8 cellular contexts compared by ENCODE assay signal in genomic region chr4:77156533-77156911, GRCh38. TPM values are rescaled to one million over a fixed set of nuclear protein-coding genes. Genes with fewer than 3 reads are reported as not detected.
DNase-seq lines count a peak whose midpoint lies in the region; ATAC-seq and TF ChIP-seq lines count a peak whose summit lies in the region.

No MANE protein-coding gene starts in this region.

- H3K36me3 Mint-ChIP-seq in CD4-positive, alpha-beta T cell (ENCODE audit: low read depth) = peaks cover 24% of the 10 kb centered on the region

- H3K27ac ChIP-seq in CD4-positive, alpha-beta T cell (ENCODE audit: low read depth, low read length) = peak overlapping the region; percentile 71
- peak overlapping the region; percentile 88 for H3K27ac ChIP-seq in lower lobe of right lung

- H3K9me3 Mint-ChIP-seq in CD4-positive, alpha-beta T cell = no peaks in the 10 kb centered on the region

- POLR2A ChIA-PET in CD4-positive, alpha-beta T cell (lab: Charles Lee) = interaction anchor here (1.0 to 5.3 kb wide), 7 partner anchors 10 to 1008 kb away, joined by 3 to 76 read pairs (median 5); partner anchors contain the start of genes CCNI and NUP54

- intact Hi-C loops in CD4-positive, alpha-beta T cell (cut with DNase I, micrococcal nuclease) = loop anchor here (2.0 to 10.0 kb wide), 11 partner anchors 46 to 1642 kb away; partner anchors contain the start of genes RCHY1 (in 1 of the 2), SCARB2 (in 1 of the 2), SEPTIN11 (in 1 of the 2) and THAP6 (in 1 of the 2)
- intact Hi-C loops in lower lobe of right lung (cut with DNase I) = no loop called here

- no peaks in the 10 kb centered on the region for H3K9me3 ChIP-seq in CD4-positive, alpha-beta T cell (ENCODE audit: control insufficient read depth, low read length)
- no peaks in the 10 kb centered on the region for H3K9me3 ChIP-seq in lower lobe of right lung

- peak; percentile 90 to 98 (median 94) for DNase-seq in CD4-positive, alpha-beta T cell
- DNase-seq in NCI-H748 treated with DMSO at 0.1 percent for 48 hours (lab: John Stamatoyannopoulos, UW) (peak; percentile 93), lower lobe of right lung (peak; percentile 94)
- peak; percentile 88 to 93 for DNase-seq in activated CD4-positive, alpha-beta T cell treated with anti-CD3 and anti-CD28 coated beads, Interleukin-2, amount 50 U/mL, for 48 hours
- peak; percentile 94 for DNase-seq in effector CD4-positive, alpha-beta T cell
- peak; percentile 78 to 94 (median 92) for DNase-seq in stimulated activated CD4-positive, alpha-beta T cell treated with anti-CD3 and anti-CD28 coated beads, TNF-alpha, amount 100 ng/mL, for 4 hours (ENCODE audit: low read depth in 3 of 3)

- peak overlapping the region; percentile 88 for H3K4me3 ChIP-seq in lower lobe of right lung

- peaks cover 29% of the 10 kb centered on the region for H3K4me1 ChIP-seq in lower lobe of right lung

- H3K27me3 ChIP-seq in CD4-positive, alpha-beta T cell (ENCODE audit: control insufficient read depth, insufficient read depth, low read length) = no peaks in the 10 kb centered on the region
- H3K27me3 ChIP-seq in lower lobe of right lung (ENCODE audit: low read depth) = no peaks in the 10 kb centered on the region

- peaks cover 17% of the 10 kb centered on the region for H3K36me3 ChIP-seq in lower lobe of right lung

- CTCF ChIA-PET in CD4-positive, alpha-beta T cell (lab: Charles Lee) = interaction anchor here (0.9 to 2.3 kb wide), 5 partner anchors 24 to 977 kb away, joined by 3 to 7 read pairs (median 3); no protein-coding TSS in a partner anchor

- ATAC-seq in CD4-positive, alpha-beta T cell (ENCODE audit: poor library complexity) = peak; percentile 95
- ATAC-seq in GM19397 (IDR thresholded peaks at IDR 0.05; ENCODE audit: unreplicated experiment) = peak; percentile 81
- ATAC-seq in HG03565 (IDR thresholded peaks at IDR 0.05; ENCODE audit: unreplicated experiment) = peak; percentile 86
- peak; percentile 97 for ATAC-seq in lower lobe of right lung

- H3K4me1 Mint-ChIP-seq in CD4-positive, alpha-beta T cell (ENCODE audit: low read depth) = peaks cover 54% of the 10 kb centered on the region

- peak overlapping the region; percentile 95 for H3K4me3 Mint-ChIP-seq in CD4-positive, alpha-beta T cell

- peaks cover 5% of the 10 kb centered on the region for H3K27me3 Mint-ChIP-seq in CD4-positive, alpha-beta T cell

- H3K27ac Mint-ChIP-seq in CD4-positive, alpha-beta T cell = peak overlapping the region; percentile 97

- TF ChIP-seq CTCF in CD4-positive, alpha-beta T cell (IDR thresholded peaks at IDR 0.05) = no peak
- no peak for TF ChIP-seq CTCF in lower lobe of right lung (IDR thresholded peaks at IDR 0.05)

RNA-seq across cellular contexts. Expression of gene CCNG2, which starts 0.5 kb away (rescaled TPM):
- 10 to 100 TPM; 20.6 to 21.3 TPM for total RNA-seq in CD4-positive, alpha-beta T cell
- total RNA-seq in lower lobe of right lung = 39.3 TPM

Comparison
In these comparisons a context has a peak if more than half of its experiments do, and no peak if none do; other contexts are left out.
1. Peak in every context shown above with its lines: DNase-seq, ATAC-seq, H3K4me3 ChIP-seq and H3K27ac ChIP-seq.